Comparison of ENCODE assay signal across 8 cellular contexts in the genomic region with DNA sequence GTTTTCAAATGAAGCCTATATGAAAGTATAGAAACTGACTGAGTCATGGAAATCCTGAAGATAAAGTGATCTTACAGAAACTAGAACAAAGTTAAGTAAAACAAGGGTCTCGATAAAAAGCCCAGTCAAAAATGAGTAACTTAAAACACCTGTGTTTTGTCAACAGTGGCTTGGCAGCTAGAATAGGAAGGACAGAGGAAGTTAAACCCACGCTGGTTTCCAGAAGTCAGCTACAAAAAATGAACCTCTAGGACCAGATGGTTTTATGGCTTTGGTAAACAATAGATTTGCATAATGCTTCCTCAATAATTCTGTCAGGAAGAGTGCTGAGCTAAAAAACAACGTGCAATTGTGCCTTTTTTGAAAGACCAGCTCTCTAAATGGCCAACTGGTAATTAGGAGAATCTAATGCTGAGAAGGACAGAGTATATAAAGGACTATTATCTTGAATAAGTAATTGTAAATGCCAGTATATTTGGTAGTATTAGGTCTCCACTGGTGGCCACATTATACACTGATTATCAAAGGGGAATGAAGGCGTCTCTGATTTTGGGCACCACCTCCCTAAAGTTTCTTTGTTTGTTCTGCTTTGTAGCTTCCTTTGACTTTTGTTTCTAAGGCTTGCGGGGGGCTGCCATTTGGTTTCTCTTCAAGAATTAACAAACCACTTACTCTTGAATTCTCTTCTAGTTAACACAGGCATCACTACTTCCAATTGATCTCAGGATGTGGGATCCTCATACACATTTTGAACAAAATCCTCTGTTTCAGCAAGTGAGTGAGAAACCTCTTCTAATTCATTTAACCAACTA.
A peak's percentile ranks its signal among the peaks of the same experiment; 100 is the strongest.
DNase-seq lines count a peak whose midpoint lies in the region; ATAC-seq, FAIRE-seq and TF ChIP-seq lines count a peak whose summit lies in the region.

No MANE protein-coding gene starts in this region.

- peaks cover 0 to 11% (median 0%) of the 10 kb centered on the region in 5 donors for H3K36me3 Mint-ChIP-seq in naive thymus-derived CD4-positive, alpha-beta T cell
- no peaks in the 10 kb centered on the region for H3K36me3 Mint-ChIP-seq in activated naive CD4-positive, alpha-beta T cell treated with anti-CD3 and anti-CD28 coated beads for 36 hours (ENCODE audit: low read depth)

- no peak for TF ChIP-seq CTCF in PC-3 (conservative IDR thresholded peaks at IDR 0.05; ENCODE audit: low read depth, low read length)

- peak; percentile 94 for FAIRE-seq in GM19239 (lab: Jason Lieb, UNC)

- peaks cover 26 to 53% (median 39%) of the 10 kb centered on the region in 7 donors for H3K4me1 Mint-ChIP-seq in naive thymus-derived CD4-positive, alpha-beta T cell
- peaks cover 36% of the 10 kb centered on the region for H3K4me1 Mint-ChIP-seq in activated naive CD4-positive, alpha-beta T cell treated with anti-CD3 and anti-CD28 coated beads for 36 hours (ENCODE audit: low read depth)

- peak overlapping the region; percentile 77 for H3K27ac ChIP-seq in PC-3 (ENCODE audit: low read length)
- no peak overlapping the region for H3K27ac ChIP-seq in naive thymus-derived CD4-positive, alpha-beta T cell (ENCODE audit: low read depth, low read length)

- H3K27me3 ChIP-seq in PC-3 (ENCODE audit: low read length), result no peaks in the 10 kb centered on the region
- peaks cover 0 to 11% of the 10 kb centered on the region in 2 donors for H3K27me3 ChIP-seq in naive thymus-derived CD4-positive, alpha-beta T cell (ENCODE audit: control insufficient read depth in 2 of 2, insufficient read depth in 2 of 2, low read length in 2 of 2)

- H2AFZ ChIP-seq in PC-3 (ENCODE audit: low read length), result no peak overlapping the region

- H3K9me2 ChIP-seq in PC-3 (replicated peaks; ENCODE audit: low read length), result no peaks in the 10 kb centered on the region

- peak; percentile 53 for DNase-seq in DMS53 treated with DMSO at 0.1 percent for 48 hours (lab: John Stamatoyannopoulos, UW; ENCODE audit: unreplicated experiment)
- no peak for DNase-seq in GM19239 (ENCODE audit: insufficient read length, low spot score)
- peak; percentile 89 for DNase-seq in PC-3
- peak in 5 of 9 donors; percentile 7 to 26 (median 24) for DNase-seq in naive thymus-derived CD4-positive, alpha-beta T cell
- DNase-seq in stimulated activated CD4-positive, alpha-beta T cell treated with anti-CD3 and anti-CD28 coated beads, Interleukin-12 subunit alpha, Interleukin-12 subunit beta, amount 100 ng/mL, for 4 hours, result no peak
- no peak for DNase-seq in activated CD4-positive, alpha-beta T cell treated with anti-CD3 and anti-CD28 coated beads for 48 hours
- DNase-seq in activated naive CD4-positive, alpha-beta T cell treated with anti-CD3 and anti-CD28 coated beads for 36 hours, result no peak

- H3K9ac ChIP-seq in PC-3 (ENCODE audit: low read length), result peak overlapping the region; percentile 19; the same call in 1 of the 2 replicates

- no peaks in the 10 kb centered on the region for H3K9me3 ChIP-seq in PC-3 (ENCODE audit: low read length)
- H3K9me3 ChIP-seq in naive thymus-derived CD4-positive, alpha-beta T cell (ENCODE audit: control insufficient read depth in 2 of 3, low read length in 3 of 3), result peaks cover 0 to 7% (median 0%) of the 10 kb centered on the region in 3 experiments

- POLR2A ChIA-PET in PC-3 (lab: Charles Lee; ENCODE audit: unreplicated experiment), result no interaction called here
- POLR2A ChIA-PET in naive thymus-derived CD4-positive, alpha-beta T cell (lab: Charles Lee), result no interaction called here

- peaks cover 32 to 62% (median 41%) of the 10 kb centered on the region in 5 donors for H3K27me3 Mint-ChIP-seq in naive thymus-derived CD4-positive, alpha-beta T cell
- peaks cover 43% of the 10 kb centered on the region for H3K27me3 Mint-ChIP-seq in activated naive CD4-positive, alpha-beta T cell treated with anti-CD3 and anti-CD28 coated beads for 36 hours (ENCODE audit: low read depth)

- ATAC-seq in HG03159 (IDR thresholded peaks at IDR 0.05; ENCODE audit: unreplicated experiment) (peak; percentile 66), PC-3 (peak; percentile 88)
- no peak for ATAC-seq in naive thymus-derived CD4-positive, alpha-beta T cell

- peak overlapping the region; percentile 39; the same call in 1 of the 2 replicates for H3K4me2 ChIP-seq in PC-3 (ENCODE audit: low read length)

- H3K79me2 ChIP-seq in PC-3 (ENCODE audit: low read length), result no peaks in the 10 kb centered on the region

- intact Hi-C loops in PC-3 (cut with micrococcal nuclease), result loop anchor here (10.0 kb wide), 1 partner anchor 285 kb away; no protein-coding TSS in a partner anchor
- intact Hi-C loops in naive thymus-derived CD4-positive, alpha-beta T cell (cut with micrococcal nuclease), result loop anchor here (2.0 to 10.0 kb wide), 9 partner anchors 92 to 1472 kb away; partner anchors contain the start of genes DNAJB14 (in 1 of the 2) and SLC39A8 (in 1 of the 2)
- intact Hi-C loops in activated naive CD4-positive, alpha-beta T cell treated with anti-CD3 and anti-CD28 coated beads for 36 hours (cut with micrococcal nuclease), result loop anchor here (1.0 to 10.0 kb wide), 12 partner anchors 73 to 1327 kb away; partner anchors contain the start of genes PPP3CA and SLC39A8

- CTCF ChIA-PET in PC-3 (lab: Charles Lee), result interaction anchor here (0.6 kb wide), 1 partner anchor 236 kb away, joined by 3 read pairs; no protein-coding TSS in a partner anchor
- CTCF ChIA-PET in naive thymus-derived CD4-positive, alpha-beta T cell (lab: Charles Lee), result interaction anchor here (0.5 to 0.6 kb wide), 2 partner anchors 58 to 140 kb away, joined by 3 to 4 read pairs; no protein-coding TSS in a partner anchor
- CTCF ChIA-PET in activated naive CD4-positive, alpha-beta T cell treated with anti-CD3 and anti-CD28 coated beads for 36 hours (lab: Charles Lee), result interaction anchor here (0.5 kb wide), 1 partner anchor 42 kb away, joined by 4 read pairs; no protein-coding TSS in a partner anchor

- no peaks in the 10 kb centered on the region for H3K36me3 ChIP-seq in PC-3 (ENCODE audit: low read depth, low read length)
- no peaks in the 10 kb centered on the region for H3K36me3 ChIP-seq in naive thymus-derived CD4-positive, alpha-beta T cell (ENCODE audit: control insufficient read depth in 2 of 3, insufficient read depth in 3 of 3, low read length in 3 of 3)

- peaks cover 26% of the 10 kb centered on the region for H3K4me1 ChIP-seq in PC-3 (ENCODE audit: insufficient read depth, low read length)
- peaks cover 33 to 36% of the 10 kb centered on the region in 2 donors for H3K4me1 ChIP-seq in naive thymus-derived CD4-positive, alpha-beta T cell (ENCODE audit: control insufficient read depth in 2 of 2, insufficient read depth in 2 of 2, low read length in 2 of 2)

- no peaks in the 10 kb centered on the region for H3F3A ChIP-seq in PC-3 (ENCODE audit: low read length, unreplicated experiment)

- peaks cover 0 to 9% (median 0%) of the 10 kb centered on the region in 11 donors for H3K9me3 Mint-ChIP-seq in naive thymus-derived CD4-positive, alpha-beta T cell
- H3K9me3 Mint-ChIP-seq in activated naive CD4-positive, alpha-beta T cell treated with anti-CD3 and anti-CD28 coated beads for 36 hours, result peaks cover 4% of the 10 kb centered on the region

- H4K20me1 ChIP-seq in PC-3 (ENCODE audit: low read length), result no peaks in the 10 kb centered on the region

- H3K27ac Mint-ChIP-seq in naive thymus-derived CD4-positive, alpha-beta T cell, result peak overlapping the region in 2 of 9 donors; percentile 41 to 65
- no peak overlapping the region for H3K27ac Mint-ChIP-seq in activated naive CD4-positive, alpha-beta T cell treated with anti-CD3 and anti-CD28 coated beads for 36 hours

- BruUV-seq in PC-3 (replicated peaks; lab: Mats Ljungman, UMichigan), result no TSS peak

- no peak overlapping the region for H3K4me3 ChIP-seq in PC-3 (ENCODE audit: low read length)
- H3K4me3 ChIP-seq in naive thymus-derived CD4-positive, alpha-beta T cell (ENCODE audit: low read length), result no peak overlapping the region

- H3K4me3 Mint-ChIP-seq in naive thymus-derived CD4-positive, alpha-beta T cell, result peak overlapping the region in 6 of 10 donors; percentile 1 to 70 (median 12)
- H3K4me3 Mint-ChIP-seq in activated naive CD4-positive, alpha-beta T cell treated with anti-CD3 and anti-CD28 coated beads for 36 hours, result no peak overlapping the region

Comparison
In these comparisons a context has a peak if more than half of its experiments do, and no peak if none do; other contexts are left out.
1. DNase-seq: peak in DMS53 treated with DMSO at 0.1 percent for 48 hours (single experiment), PC-3 (single experiment) and naive thymus-derived CD4-positive, alpha-beta T cell (5 of 9); none in GM19239 (single experiment), stimulated activated CD4-positive, alpha-beta T cell treated with anti-CD3 and anti-CD28 coated beads, Interleukin-12 subunit alpha, Interleukin-12 subunit beta, amount 100 ng/mL, for 4 hours (single experiment), activated CD4-positive, alpha-beta T cell treated with anti-CD3 and anti-CD28 coated beads for 48 hours (single experiment) and activated naive CD4-positive, alpha-beta T cell treated with anti-CD3 and anti-CD28 coated beads for 36 hours (single experiment).